ENCODE assay signal across 8 cellular contexts in genomic region chr1:158112994-158113758, GRCh38.
DNase-seq lines count a peak whose midpoint lies in the region; ATAC-seq, FAIRE-seq and TF ChIP-seq lines count a peak whose summit lies in the region.

No MANE protein-coding gene starts in this region.

- no peak for TF ChIP-seq CTCF in omental fat pad (IDR thresholded peaks at IDR 0.05)

- DNase-seq in DMS53 treated with DMSO at 0.1 percent for 48 hours (lab: John Stamatoyannopoulos, UW; ENCODE audit: unreplicated experiment) (peak; percentile 11), NCI-H1930 (lab: John Stamatoyannopoulos, UW) (peak; percentile 38 to 48), activated T-cell treated with anti-CD3 and anti-CD28 coated beads for 48 hours (ENCODE audit: low read depth) (peak; percentile 34), frontal cortex (ENCODE audit: low spot score in 2 of 2) (peak; percentile 55 to 66), omental fat pad (ENCODE audit: low spot score) (no peak), NCI-H226 (no peak)

- ATAC-seq in omental fat pad (ENCODE audit: low FRiP score): peak; percentile 61
- no peak for ATAC-seq in HG03521 (IDR thresholded peaks at IDR 0.05; ENCODE audit: unreplicated experiment)
- no peak for ATAC-seq in GM21526 (IDR thresholded peaks at IDR 0.05; ENCODE audit: low FRiP score, unreplicated experiment)

- no peak for FAIRE-seq in frontal cortex (lab: Jason Lieb, UNC)

Comparison
In these comparisons a context has a peak if more than half of its experiments do, and no peak if none do; other contexts are left out.
1. DNase-seq: peak in DMS53 treated with DMSO at 0.1 percent for 48 hours (single experiment), NCI-H1930 (2 of 2), activated T-cell treated with anti-CD3 and anti-CD28 coated beads for 48 hours (single experiment) and frontal cortex (2 of 2); none in omental fat pad (single experiment) and NCI-H226 (single experiment).